23 cellular contexts compared by ENCODE assay signal in the genomic region with DNA sequence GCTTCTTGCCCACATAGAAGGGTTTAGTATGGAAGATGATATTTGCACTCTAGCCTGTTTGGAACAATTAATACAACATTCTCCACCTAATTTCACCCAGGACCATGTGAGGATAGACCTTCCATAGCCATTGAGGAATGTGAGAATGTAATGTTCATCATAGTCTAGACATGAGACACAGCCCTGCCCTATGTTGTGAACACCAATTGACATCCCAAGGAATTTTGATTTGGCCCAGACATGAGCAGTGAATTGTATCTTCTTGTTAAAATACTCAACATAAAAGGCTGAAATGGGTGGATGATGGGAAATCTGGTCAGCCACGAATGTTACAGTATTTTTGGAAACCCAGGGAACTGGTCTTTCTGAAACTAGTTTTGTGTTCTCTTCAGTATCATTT.
"Had no signal": no experiment of that assay in that cellular context is flagged by ENCODE, and none has a peak within 500 bp of the region (broad histone marks: within the 10 kb centered on the region; RNA-seq: fewer than 3 reads in every experiment).

No MANE protein-coding gene starts in this region.

- H3K4me1 ChIP-seq: colonic mucosa, esophagus muscularis mucosa, esophagus squamous epithelium, gastrocnemius medialis, gastroesophageal sphincter, heart left ventricle, heart right ventricle had no signal

- H3K4me1 Mint-ChIP-seq: endodermal cell had no signal

- H3K27ac ChIP-seq: colonic mucosa, coronary artery, dorsolateral prefrontal cortex, epithelial cell of prostate, esophagus muscularis mucosa, esophagus squamous epithelium, gastrocnemius medialis, gastroesophageal sphincter, heart left ventricle, heart right ventricle had no signal

- H3K36me3 ChIP-seq: colonic mucosa, esophagus muscularis mucosa, esophagus squamous epithelium, gastrocnemius medialis, gastroesophageal sphincter, heart left ventricle, heart right ventricle had no signal

- ATAC-seq: effector memory CD8-positive, alpha-beta T cell; esophagus mucosa; gastrocnemius medialis; gastroesophageal sphincter; heart left ventricle; heart right ventricle had no signal

- H3K27ac Mint-ChIP-seq: dendritic cell treated with granulocyte-macrophage colony-stimulating factor and Interleukin-4, amounts not matched to agents 40 ng/mL and 50 ng/mL, for 4 days; effector memory CD8-positive, alpha-beta T cell; endodermal cell had no signal

- H3K9me3 Mint-ChIP-seq: endodermal cell had no signal

- H3K4me3 ChIP-seq: colonic mucosa, coronary artery, dorsolateral prefrontal cortex, esophagus muscularis mucosa, esophagus squamous epithelium, gastrocnemius medialis, gastroesophageal sphincter, heart left ventricle, heart right ventricle had no signal

- H3K9me3 ChIP-seq: colonic mucosa, esophagus muscularis mucosa, esophagus squamous epithelium, gastrocnemius medialis, gastroesophageal sphincter, heart right ventricle had no signal

- H3K27me3 Mint-ChIP-seq: dendritic cell treated with granulocyte-macrophage colony-stimulating factor and Interleukin-4, amounts not matched to agents 40 ng/mL and 50 ng/mL, for 4 days; effector memory CD8-positive, alpha-beta T cell had no signal

- H3K27me3 ChIP-seq: colonic mucosa, dorsolateral prefrontal cortex, esophagus muscularis mucosa, esophagus squamous epithelium, gastrocnemius medialis, gastroesophageal sphincter, heart left ventricle, heart right ventricle had no signal

- H3K4me3 Mint-ChIP-seq: dendritic cell treated with granulocyte-macrophage colony-stimulating factor and Interleukin-4, amounts not matched to agents 40 ng/mL and 50 ng/mL, for 4 days; effector memory CD8-positive, alpha-beta T cell; endodermal cell had no signal

- DNase-seq: colonic mucosa; cortex of kidney; dermis blood vessel endothelial cell; dorsolateral prefrontal cortex; effector CD4-positive, alpha-beta T cell; effector memory CD4-positive, alpha-beta T cell; effector memory CD8-positive, alpha-beta T cell; endodermal cell; erythroblast; esophagus squamous epithelium; foreskin fibroblast; foreskin melanocyte; gastrocnemius medialis; glutamatergic neuron; head of caudate nucleus; heart left ventricle; heart right ventricle had no signal
